In the genomic region with DNA sequence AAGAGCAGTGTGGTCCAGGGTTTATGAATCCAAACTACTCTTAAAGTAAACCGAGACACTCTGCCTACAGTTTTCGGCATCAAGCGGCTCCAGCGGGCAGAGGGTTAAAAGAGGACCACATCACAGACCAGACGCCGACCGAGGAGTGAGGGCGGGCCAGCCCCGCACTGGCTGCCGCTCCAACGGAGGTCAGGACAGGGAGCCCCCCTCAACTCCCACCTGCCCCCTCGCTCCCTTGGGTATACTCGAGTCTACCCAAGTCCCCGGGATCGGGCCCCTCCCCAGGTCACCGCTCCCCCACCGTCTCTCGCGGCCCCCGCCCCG, we compare ENCODE assay signal across 8 cellular contexts. TPM values are rescaled to one million over a fixed set of nuclear protein-coding genes. Genes with fewer than 3 reads are reported as not detected.
A peak's percentile ranks its signal among the peaks of the same experiment; 100 is the strongest.
DNase-seq lines count a peak whose midpoint lies in the region; ATAC-seq, FAIRE-seq and TF ChIP-seq lines count a peak whose summit lies in the region.

No MANE protein-coding gene starts in this region.

- peaks cover 23% of the 10 kb centered on the region for H3K4me1 ChIP-seq in A549

- peak overlapping the region; percentile 91 for H3K4me2 ChIP-seq in A549

- TF ChIP-seq CTCF in A549 (IDR thresholded peaks at IDR 0.05) (no peak), GM10266 (IDR thresholded peaks at IDR 0.05; ENCODE audit: control insufficient read depth, insufficient read depth, low read depth, missing control alignments) (no peak)

- H3K4me3 ChIP-seq in A549 = peak overlapping the region; percentile 82

- ATAC-seq in A549 (peak; percentile 80 to 82), HG03064 (IDR thresholded peaks at IDR 0.05; ENCODE audit: low read depth, unreplicated experiment) (peak; percentile 20), sciatic nerve (peak; percentile 68), HG03280 (IDR thresholded peaks at IDR 0.05; ENCODE audit: unreplicated experiment) (no peak)

- no peak for TF ChIP-seq EP300 in A549 (IDR thresholded peaks at IDR 0.05)

- CTCF ChIA-PET in A549 (lab: Yijun Ruan, JAX) = interaction anchor here (7.0 kb wide), 1 partner anchor 47 kb away, joined by 41 read pairs; no protein-coding TSS in a partner anchor

- WGBS in A549 (ENCODE audit: missing lambda C conversion rate) = 9% methylated on average over 7 of the region's 21 CpGs
- 0% methylated on average over 18 to 21 of the region's 21 CpGs for WGBS in adipose tissue, 3 donors

- no peak for TF ChIP-seq RAD21 in A549 (conservative IDR thresholded peaks at IDR 0.05 in 1 of 2, IDR thresholded peaks at IDR 0.05 in 1 of 2)

- DNase-seq in A549 (ENCODE audit: low read depth in 1 of 2, low spot score in 1 of 2) (peak in 1 of 2 experiments; percentile 42), GM10266 (ENCODE audit: extremely low spot score) (peak; percentile 48), NCI-H748 (lab: John Stamatoyannopoulos, UW; ENCODE audit: unreplicated experiment) (peak; percentile 80), iPS DF 19.7 (ENCODE audit: low read depth, low spot score) (peak; percentile 9), sciatic nerve (ENCODE audit: low spot score) (no peak)

- peak overlapping the region; percentile 93 to 97 for H3K27ac ChIP-seq in A549
- peak overlapping the region; percentile 76 for H3K27ac ChIP-seq in adipose tissue (ENCODE audit: low read depth, low read length)

- H3K9me3 ChIP-seq in A549 = no peaks in the 10 kb centered on the region

- intact Hi-C loops in sciatic nerve (cut with DNase I) = no loop called here

- POLR2A ChIA-PET in A549 (lab: Yijun Ruan, JAX) = interaction anchor here (1.4 to 1.5 kb wide), 3 partner anchors 8 to 50 kb away, joined by 4 to 6 read pairs (median 4); a partner anchor contains a TSS

- no peak for TF ChIP-seq POLR2A in A549 (IDR thresholded peaks at IDR 0.05; ENCODE audit: low read length)

- FAIRE-seq in A549 (lab: Jason Lieb, UNC) = no peak

TF ChIP-seq in A549, 52 proteins besides CTCF, POLR2A, EP300 and RAD21:
- TF ChIP-seq PHF8 (IDR thresholded peaks at IDR 0.05; ENCODE audit: borderline replicate concordance, low read depth) = peak; percentile 32; the same call in 1 of the 2 replicates
- TF ChIP-seq KDM5A (IDR thresholded peaks at IDR 0.05) = no peak
- no peak for TF ChIP-seq JUNB (IDR thresholded peaks at IDR 0.05)
- TF ChIP-seq, protein P1, sequence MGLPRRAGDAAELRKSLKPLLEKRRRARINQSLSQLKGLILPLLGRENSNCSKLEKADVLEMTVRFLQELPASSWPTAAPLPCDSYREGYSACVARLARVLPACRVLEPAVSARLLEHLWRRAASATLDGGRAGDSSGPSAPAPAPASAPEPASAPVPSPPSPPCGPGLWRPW (IDR thresholded peaks at IDR 0.05) = no peak
- TF ChIP-seq HDAC2 (IDR thresholded peaks at IDR 0.05) = no peak

RNA-seq across cellular contexts. Expression of a gene that starts 0.3 kb away (rescaled TPM):
- polyA plus RNA-seq in A549 (2011; rRNA removed) = 25.6 and 30.8 TPM in 2 replicates
- 9.3 and 11.8 TPM in 2 replicates for polyA plus RNA-seq in A549 (2012; cell fraction: cytosol; rRNA removed)
- polyA plus RNA-seq in A549 (2012; cell fraction: nucleus; rRNA removed) = 16.5 and 25.4 TPM in 2 replicates
- polyA plus RNA-seq in A549 (2017; fragmentation: RNase III; extraction: RNeasy Plus Mini Kit Qiagen cat#74134 plus additional on column Dnase treatment) = 13.8 to 17.6 TPM (median 17.6 TPM) in 3 replicates
- polyA minus RNA-seq in A549 (2011; rRNA and poly(A)+ RNA removed) = 41.3 and 43.4 TPM in 2 replicates
- 10 to 100 TPM; 14.1 to 45.2 (median 18.0) TPM for polyA plus RNA-seq in adipose tissue
- total RNA-seq in sciatic nerve = 68.1 TPM

RNA-seq across cellular contexts. Expression of a gene that starts 10.9 kb away (rescaled TPM):
- not detected in 2 replicates for polyA plus RNA-seq in A549 (2011; rRNA removed)
- polyA plus RNA-seq in A549 (2012; cell fraction: cytosol; rRNA removed) = not detected in 2 replicates
- not detected in 2 replicates for polyA plus RNA-seq in A549 (2012; cell fraction: nucleus; rRNA removed)
- polyA plus RNA-seq in A549 (2017; fragmentation: RNase III; extraction: RNeasy Plus Mini Kit Qiagen cat#74134 plus additional on column Dnase treatment) = not detected in 3 replicates
- polyA minus RNA-seq in A549 (2011; rRNA and poly(A)+ RNA removed) = not detected in 2 replicates
- polyA plus RNA-seq in adipose tissue = not detected
- not detected for total RNA-seq in sciatic nerve

RNA-seq across cellular contexts. Expression of a gene that starts 50.1 kb away (rescaled TPM):
- 48.8 and 56.9 TPM in 2 replicates for polyA plus RNA-seq in A549 (2011; rRNA removed)
- 16.8 and 18.9 TPM in 2 replicates for polyA plus RNA-seq in A549 (2012; cell fraction: cytosol; rRNA removed)
- polyA plus RNA-seq in A549 (2012; cell fraction: nucleus; rRNA removed) = 32.0 and 46.3 TPM in 2 replicates
- 25.1 to 27.6 TPM (median 25.2 TPM) in 3 replicates for polyA plus RNA-seq in A549 (2017; fragmentation: RNase III; extraction: RNeasy Plus Mini Kit Qiagen cat#74134 plus additional on column Dnase treatment)
- 55.3 and 58.4 TPM in 2 replicates for polyA minus RNA-seq in A549 (2011; rRNA and poly(A)+ RNA removed)
- 10 to 100 TPM; 13.4 to 15.7 (median 15.1) TPM for polyA plus RNA-seq in adipose tissue
- 52.0 TPM for total RNA-seq in sciatic nerve
